In genomic region chr3:139319428-139320402, GRCh38 we compare ENCODE assay signal across 10 cellular contexts. TPM values are rescaled to one million over a fixed set of nuclear protein-coding genes. Genes with fewer than 3 reads are reported as not detected.
DNase-seq lines count a peak whose midpoint lies in the region; ATAC-seq, FAIRE-seq and TF ChIP-seq lines count a peak whose summit lies in the region.
"Had no signal": no experiment of that assay in that cellular context is flagged by ENCODE, and none has a peak within 500 bp of the region (broad histone marks: within the 10 kb centered on the region; RNA-seq: fewer than 3 reads in every experiment).

No MANE protein-coding gene starts in this region.

- SMC1A ChIA-PET in GM12878 (lab: Charles Lee; ENCODE audit: uncharacterized antibody, unreplicated experiment) = no interaction called here

- peak; percentile 14 for DNase-seq in activated CD4-positive, alpha-beta T cell treated with anti-CD3 and anti-CD28 coated beads for 48 hours
- no peak for DNase-seq in activated CD4-positive, alpha-beta T cell treated with anti-CD3 and anti-CD28 coated beads for 4 hours
- DNase-seq in LNCaP clone FGC (ENCODE audit: low read depth) (no peak), GM12878 (ENCODE audit: low read depth, low spot score) (no peak), neural crest cell (ENCODE audit: low read depth, low spot score) (peak; percentile 22), NCI-H2171 treated with DMSO at 0.1 percent for 48 hours (lab: John Stamatoyannopoulos, UW) (no peak), transverse colon (no peak)
- DNase-seq: activated CD4-positive, CD25-positive, alpha-beta regulatory T cell; aorta had no signal

- no peaks in the 10 kb centered on the region for H3K36me3 ChIP-seq in GM12878 (ENCODE audit: control insufficient read depth in 2 of 2, insufficient read depth in 2 of 2, low read length in 1 of 2)
- H3K36me3 ChIP-seq in transverse colon = no peaks in the 10 kb centered on the region

- H3K9me3 ChIP-seq in GM12878 (replicated peaks; ENCODE audit: control insufficient read depth, insufficient read depth, low read length) (no peaks in the 10 kb centered on the region), transverse colon (no peaks in the 10 kb centered on the region)

- CTCF ChIA-PET in GM12878 (lab: Yijun Ruan, JAX) = interaction anchor here (1.1 to 2.6 kb wide), 2 partner anchors 9 to 208 kb away, joined by 3 to 10 read pairs; no protein-coding TSS in a partner anchor

- 28% methylated on average over 10 of the region's 10 CpGs for WGBS in GM12878 (ENCODE audit: insufficient coverage, insufficient replicate concordance, low lambda C conversion rate, missing lambda C conversion rate)
- 63% methylated on average over 10 of the region's 10 CpGs; no CpG with 5 or more reads in 1 of the 2 donors for WGBS in transverse colon (ENCODE audit: low coverage in 1 of 2), 2 donors

- ATAC-seq in GM12878 (0 out of 3 replicates have a peak, but pooled peaks have one; percentile 36), HG02852 (IDR thresholded peaks at IDR 0.05; ENCODE audit: unreplicated experiment) (no peak)

- no peak overlapping the region for H2AFZ ChIP-seq in GM12878 (ENCODE audit: control insufficient read depth, low read depth, low read length)

- H3K27me3 ChIP-seq in GM12878 (replicated peaks in 1 of 2; ENCODE audit: control insufficient read depth in 2 of 2, insufficient read depth in 2 of 2, low read length in 1 of 2) = no peaks in the 10 kb centered on the region; a peak in 1 of 4 replicates
- H3K27me3 ChIP-seq in transverse colon = peaks cover 22% of the 10 kb centered on the region

- no peak overlapping the region for H3K27ac Mint-ChIP-seq in neural crest cell (ENCODE audit: unreplicated experiment)

- TF ChIP-seq POLR2A in GM12878 (IDR thresholded peaks at IDR 0.05; ENCODE audit: low read depth, low read length) (no peak), transverse colon (IDR thresholded peaks at IDR 0.05) (no peak)

- intact Hi-C loops in GM12878 (cut with micrococcal nuclease; ENCODE audit: unreplicated experiment) (no loop called here), transverse colon (cut with DNase I; ENCODE audit: low total_unique reads) (loop anchor here (10.0 kb wide), 1 partner anchor 375 kb away; the partner anchor contains the start of genes FOXL2 and FOXL2NB)

- H3K4me1 ChIP-seq in GM12878 (ENCODE audit: control insufficient read depth, insufficient read depth, low read length) (no peaks in the 10 kb centered on the region), transverse colon (no peaks in the 10 kb centered on the region)

- no peak for FAIRE-seq in GM12878 (lab: Jason Lieb, UNC)

- TF ChIP-seq EP300 in GM12878 (IDR thresholded peaks at IDR 0.05; ENCODE audit: borderline replicate concordance in 1 of 2, control insufficient read depth in 1 of 2, low read depth in 2 of 2, low read length in 2 of 2) (no peak), transverse colon (IDR thresholded peaks at IDR 0.05; ENCODE audit: low read depth) (no peak)

- peak; percentile 29 for TF ChIP-seq CTCF in LNCaP clone FGC (IDR thresholded peaks at IDR 0.05; ENCODE audit: control insufficient read depth, extremely low read depth, insufficient read depth)
- TF ChIP-seq CTCF in GM12878 (IDR thresholded peaks at IDR 0.05 in 2 of 3, conservative IDR thresholded peaks at IDR 0.05 in 1 of 3; ENCODE audit: control insufficient read depth in 2 of 3, extremely low read depth in 1 of 3, insufficient read depth in 1 of 3, low read depth in 3 of 3, low read length in 3 of 3) = peak; percentile 7 to 38 (median 24); a peak in 4 of 6 replicates
- peak; percentile 43 for TF ChIP-seq CTCF in neural crest cell (conservative IDR thresholded peaks at IDR 0.05)
- no peak for TF ChIP-seq CTCF in transverse colon (IDR thresholded peaks at IDR 0.05)

- POLR2A ChIA-PET in GM12878 (lab: Charles Lee) = no interaction called here

- no peak overlapping the region for H3K4me2 ChIP-seq in GM12878 (ENCODE audit: control insufficient read depth, insufficient read depth)

- in situ Hi-C loops in GM12878 (cut with MboI) (loop anchor here (10.0 kb wide), 2 partner anchors 215 to 385 kb away; no protein-coding TSS in a partner anchor), transverse colon (cut with MboI; ENCODE audit: low pct_ligation_motif_present in 1 of 4, low pct_unique_long_range_greater_than_20kb in 1 of 4, low sequenced_read_pairs in 3 of 4) (loop anchor here (10.0 to 25.0 kb wide), 4 partner anchors 207 to 907 kb away; no protein-coding TSS in a partner anchor)

- H3K9ac ChIP-seq in GM12878 (ENCODE audit: control insufficient read depth, insufficient read depth, low read length) = no peak overlapping the region

- no peaks in the 10 kb centered on the region for H3K36me3 Mint-ChIP-seq in neural crest cell (ENCODE audit: low read depth)

- H3K27ac ChIP-seq in GM12878 (ENCODE audit: control insufficient read depth, insufficient read depth) = no peak overlapping the region
- no peak overlapping the region for H3K27ac ChIP-seq in transverse colon

- H3K4me3 ChIP-seq in LNCaP clone FGC (ENCODE audit: low read depth, low read length) (no peak overlapping the region), GM12878 (no peak overlapping the region), transverse colon (no peak overlapping the region)

- H3K27me3 Mint-ChIP-seq in neural crest cell (ENCODE audit: low read depth) = peaks cover 46% of the 10 kb centered on the region

- RAD21 ChIA-PET in GM12878 (lab: Charles Lee; ENCODE audit: unreplicated experiment) = no interaction called here

- no peaks in the 10 kb centered on the region for H3K4me1 Mint-ChIP-seq in neural crest cell

- no peak for TF ChIP-seq RAD21 in GM12878 (IDR thresholded peaks at IDR 0.05; ENCODE audit: insufficient read depth, low read depth, low read length)

- H3K79me2 ChIP-seq in GM12878 (ENCODE audit: control insufficient read depth, insufficient read depth, low read length) = no peaks in the 10 kb centered on the region

- no peaks in the 10 kb centered on the region for H4K20me1 ChIP-seq in GM12878 (ENCODE audit: control insufficient read depth, insufficient read depth)

- no peaks in the 10 kb centered on the region for H3K9me3 Mint-ChIP-seq in neural crest cell

- BruUV-seq in GM12878 (replicated peaks; lab: Mats Ljungman, UMichigan) = no TSS peak

- no peak overlapping the region for H3K4me3 Mint-ChIP-seq in neural crest cell

TF ChIP-seq in GM12878, 131 proteins besides CTCF, POLR2A, EP300 and RAD21 (continues in another document):
- TF ChIP-seq BACH1 (IDR thresholded peaks at IDR 0.05; ENCODE audit: borderline replicate concordance) = no peak
- no peak for TF ChIP-seq ZNF217 (IDR thresholded peaks at IDR 0.05)
- no peak for TF ChIP-seq E4F1 (IDR thresholded peaks at IDR 0.05; ENCODE audit: borderline replicate concordance, partially characterized antibody)
- TF ChIP-seq MEF2A (IDR thresholded peaks at IDR 0.05; ENCODE audit: insufficient read depth, low read depth, low read length) = no peak
- TF ChIP-seq SMAD1 (IDR thresholded peaks at IDR 0.05; ENCODE audit: low read depth, partially characterized antibody) = no peak
- no peak for TF ChIP-seq NR2C2 (IDR thresholded peaks at IDR 0.05; ENCODE audit: borderline replicate concordance, control insufficient read depth, insufficient read length, low read depth)

RNA-seq across cellular contexts. Expression of gene MRPS22, which starts 24.1 kb away (rescaled TPM):
- total RNA-seq in GM12878 (2013; cell fraction: nucleolus; rRNA removed) = 42.4 and 50.2 TPM in 2 replicates
- total RNA-seq in GM12878 (2014; rRNA removed) (53.9 and 72.4 TPM in 2 replicates), GM12878 (2014; rRNA removed; fragmentation: Illumina TruSeq; extraction: Trizol) (77.5 and 86.0 TPM in 2 replicates), GM12878 (2021) (44.3 and 48.1 TPM in 2 replicates), neural crest cell (45.3 and 46.0 TPM in 2 replicates), transverse colon (10 to 100 TPM; 14.6 to 62.7 (median 51.6) TPM)
- 29.6 TPM for polyA plus RNA-seq in GM12878 (2011; ENCODE audit: low read depth)
- polyA plus RNA-seq in GM12878 (2011; rRNA removed) (67.5 and 102 TPM in 2 replicates), GM12878 (2014; fragmentation: Illumina TruSeq; extraction: Trizol) (64.5 and 79.5 TPM in 2 replicates), GM12878 (2014; fragmentation: Nextera tagmentation; extraction: Ambion mirVana) (100 to 1,000 TPM; 117 to 146 TPM), GM12878 (2014; rRNA removed) (63.1 and 72.2 TPM in 2 replicates), GM12878 (2016; fragmentation: Nextera tagmentation; extraction: Ambion mirVana) (10 to 100 TPM; 78.2 to 78.5 TPM)
- 42.8 and 44.0 TPM in 2 replicates for polyA plus RNA-seq in GM12878 (2011; cell fraction: cytosol; rRNA removed)
- polyA plus RNA-seq in GM12878 (2011; cell fraction: nucleus; rRNA removed) = 28.9 and 40.9 TPM in 2 replicates
- 35.1 and 40.7 TPM in 2 replicates for polyA plus RNA-seq in GM12878 (2012)
- polyA minus RNA-seq in GM12878 (2011; rRNA and poly(A)+ RNA removed) = 19.6 and 31.1 TPM in 2 replicates
- polyA minus RNA-seq in GM12878 (2011; cell fraction: cytosol; rRNA and poly(A)+ RNA removed) = 8.7 and 15.3 TPM in 2 replicates
- polyA minus RNA-seq in GM12878 (2011; cell fraction: nucleus; rRNA and poly(A)+ RNA removed) = 16.4 and 24.6 TPM in 2 replicates

Comparison
In these comparisons a context has a peak if more than half of its experiments do, and no peak if none do; other contexts are left out.
1. DNase-seq: peak in activated CD4-positive, alpha-beta T cell treated with anti-CD3 and anti-CD28 coated beads for 48 hours (single experiment) and neural crest cell (single experiment); none in activated CD4-positive, alpha-beta T cell treated with anti-CD3 and anti-CD28 coated beads for 4 hours (0 of 2), LNCaP clone FGC (single experiment), GM12878 (single experiment), NCI-H2171 treated with DMSO at 0.1 percent for 48 hours (single experiment) and transverse colon (single experiment).
2. CTCF ChIP-seq: peak in LNCaP clone FGC (single experiment), GM12878 (3 of 3) and neural crest cell (single experiment); none in transverse colon (0 of 5).